ENCODE assay signal across 9 cellular contexts in genomic region chr6:24581084-24581669, GRCh38.
DNase-seq lines count a peak whose midpoint lies in the region; ATAC-seq, FAIRE-seq and TF ChIP-seq lines count a peak whose summit lies in the region.
"Had no signal": no experiment of that assay in that cellular context is flagged by ENCODE, and none has a peak within 500 bp of the region (broad histone marks: within the 10 kb centered on the region; RNA-seq: fewer than 3 reads in every experiment).

No MANE protein-coding gene starts in this region.

- ATAC-seq in HG03103 (IDR thresholded peaks at IDR 0.05; ENCODE audit: low read depth, unreplicated experiment) (peak; percentile 74), HepG2 (peak; percentile 97)

- peak; percentile 94 for TF ChIP-seq CTCF in HepG2 (CRISPR knock-in tag; IDR thresholded peaks at IDR 0.05)

- H2AFZ ChIP-seq in HepG2 (ENCODE audit: low read length): no peak overlapping the region

- no peak for TF ChIP-seq POLR2A in HepG2 (IDR thresholded peaks at IDR 0.05; ENCODE audit: insufficient read depth in 1 of 2, low read depth in 2 of 2, low read length in 2 of 2)

- DNase-seq in DMS153 treated with DMSO at 0.1 percent for 48 hours (lab: John Stamatoyannopoulos, UW; ENCODE audit: unreplicated experiment): peak; percentile 22
- no peak for DNase-seq in DMS153 (lab: John Stamatoyannopoulos, UW)
- DNase-seq in NCI-H345 (lab: John Stamatoyannopoulos, UW): peak; percentile 69
- DNase-seq in activated CD4-positive, alpha-beta T cell treated with anti-CD3 and anti-CD28 coated beads for 1 hour: peak; percentile 68
- peak; percentile 62 for DNase-seq in cerebellum (ENCODE audit: low spot score)
- peak; percentile 76 for DNase-seq in HepG2 (ENCODE audit: low spot score)
- DNase-seq in stimulated activated CD4-positive, alpha-beta T cell treated with anti-CD3 and anti-CD28 coated beads, Interleukin-4, amount 100 ng/mL, for 48 hours (ENCODE audit: low read depth in 2 of 2): peak; percentile 74

- H3K79me2 ChIP-seq in HepG2 (ENCODE audit: insufficient read depth, low read length): no peaks in the 10 kb centered on the region

- intact Hi-C loops in HepG2 (cut with micrococcal nuclease; ENCODE audit: unreplicated experiment): loop anchor here (1.0 to 5.0 kb wide), 4 partner anchors 66 to 437 kb away; partner anchors contain the start of gene KIAA0319

- peaks cover 0 to 22% of the 10 kb centered on the region in 2 experiments; a peak in 4 of 5 replicates for H3K27me3 ChIP-seq in HepG2 (ENCODE audit: control insufficient read depth in 1 of 2, insufficient read depth in 2 of 2, low read length in 2 of 2)

- no peak overlapping the region for H3K4me3 ChIP-seq in HepG2 (replicated peaks in 1 of 3; ENCODE audit: insufficient read depth in 1 of 3, low read depth in 2 of 3, low read length in 3 of 3)

- in situ Hi-C loops in HepG2 (cut with HindIII; ENCODE audit: extremely low pct_ligation_motif_present, low pct_unique_long_range_greater_than_20kb): loop anchor here (5.0 to 25.0 kb wide), 3 partner anchors 116 to 481 kb away; no protein-coding TSS in a partner anchor

- TF ChIP-seq EP300 in HepG2 (IDR thresholded peaks at IDR 0.05; ENCODE audit: low read depth in 2 of 2, low read length in 2 of 2) (no peak), HepG2 (CRISPR knock-in tag; IDR thresholded peaks at IDR 0.05; ENCODE audit: borderline replicate concordance) (no peak)

- WGBS in HepG2 (ENCODE audit: low lambda C conversion rate): 34% methylated on average over 6 of the region's 7 CpGs

- peaks cover 10% of the 10 kb centered on the region for H3K4me1 ChIP-seq in HepG2 (ENCODE audit: insufficient read depth, low read length)

- CTCF ChIA-PET in HepG2 (lab: Yijun Ruan, JAX; ENCODE audit: low intra/inter-chr PET ratio, low total read pairs): interaction anchor here (1.2 to 5.7 kb wide), 4 partner anchors 112 to 490 kb away, joined by 3 to 105 read pairs (median 4); no protein-coding TSS in a partner anchor

- no peak overlapping the region for H3K4me2 ChIP-seq in HepG2 (ENCODE audit: low read depth, low read length)

- H3K9me3 ChIP-seq in HepG2 (ENCODE audit: low read length): no peaks in the 10 kb centered on the region

- TF ChIP-seq RAD21 in HepG2 (CRISPR knock-in tag; IDR thresholded peaks at IDR 0.05): peak; percentile 78

- no peak overlapping the region for H3K27ac ChIP-seq in HepG2 (ENCODE audit: extremely low read length, insufficient read depth, low read length)

- POLR2A ChIA-PET in HepG2 (lab: Yijun Ruan, JAX): interaction anchor here (1.1 to 1.5 kb wide), 2 partner anchors 86 kb away, joined by 4 to 9 read pairs; partner anchors contain the start of genes ACOT13, ALDH5A1 and TDP2

- H4K20me1 ChIP-seq in HepG2 (ENCODE audit: insufficient read depth, low read length): no peaks in the 10 kb centered on the region

- peak; percentile 87 for FAIRE-seq in HepG2 (lab: Jason Lieb, UNC)
- FAIRE-seq: A204.1 had no signal

- BruUV-seq in HepG2 (replicated peaks; lab: Mats Ljungman, UMichigan): no TSS peak

- no peak overlapping the region for H3K9ac ChIP-seq in HepG2 (ENCODE audit: insufficient read depth, low read depth, low read length)

- H3K36me3 ChIP-seq in HepG2 (replicated peaks in 1 of 2; ENCODE audit: control insufficient read depth in 1 of 2, insufficient read depth in 2 of 2, low read length in 2 of 2): no peaks in the 10 kb centered on the region

TF ChIP-seq in HepG2, 621 proteins besides CTCF, POLR2A, EP300 and RAD21 (continues in another document):
- TF ChIP-seq ZSCAN20 (CRISPR knock-in tag; IDR thresholded peaks at IDR 0.05; ENCODE audit: borderline replicate concordance) (no peak), NFKBIZ (CRISPR knock-in tag; IDR thresholded peaks at IDR 0.05) (0 out of 2 replicates have a peak, but pooled peaks have one; percentile 35), NKX3-1 (CRISPR knock-in tag; IDR thresholded peaks at IDR 0.05) (no peak), GATA4 (IDR thresholded peaks at IDR 0.05; ENCODE audit: borderline replicate concordance, low read depth) (no peak), THRA (CRISPR knock-in tag; IDR thresholded peaks at IDR 0.05; ENCODE audit: borderline replicate concordance) (no peak), MAFG (CRISPR knock-in tag; IDR thresholded peaks at IDR 0.05) (no peak), KLF6 (CRISPR knock-in tag; IDR thresholded peaks at IDR 0.05) (no peak), BORCS8-MEF2B (CRISPR knock-in tag; IDR thresholded peaks at IDR 0.05) (peak; percentile 59; the same call in 1 of the 2 replicates), ZSCAN9 (CRISPR knock-in tag; IDR thresholded peaks at IDR 0.05; ENCODE audit: borderline replicate concordance) (0 out of 2 replicates have a peak, but pooled peaks have one; percentile 53), ZFY (CRISPR knock-in tag; IDR thresholded peaks at IDR 0.05) (peak; percentile 27; the same call in 1 of the 2 replicates), TERF1 (CRISPR knock-in tag; IDR thresholded peaks at IDR 0.05) (no peak), ZNF800 (CRISPR knock-in tag; IDR thresholded peaks at IDR 0.05) (0 out of 2 replicates have a peak, but pooled peaks have one; percentile 26), KDM2A (CRISPR knock-in tag; IDR thresholded peaks at IDR 0.05; ENCODE audit: borderline replicate concordance, low read depth) (peak; percentile 58; the same call in 1 of the 2 replicates), FOXA3 (CRISPR knock-in tag; IDR thresholded peaks at IDR 0.05) (0 out of 2 replicates have a peak, but pooled peaks have one; percentile 9), ZNF547 (CRISPR knock-in tag; IDR thresholded peaks at IDR 0.05) (0 out of 2 replicates have a peak, but pooled peaks have one; percentile 21), CBX2 (IDR thresholded peaks at IDR 0.05; ENCODE audit: low read depth, low read length) (no peak), CBX2 (CRISPR knock-in tag; IDR thresholded peaks at IDR 0.05; ENCODE audit: low read depth) (0 out of 2 replicates have a peak, but pooled peaks have one; percentile 59), ZBTB42 (CRISPR knock-in tag; IDR thresholded peaks at IDR 0.05) (no peak), ZNF124 (CRISPR knock-in tag; IDR thresholded peaks at IDR 0.05) (peak; percentile 52; the same call in 1 of the 2 replicates), ZNF331 (CRISPR knock-in tag; IDR thresholded peaks at IDR 0.05) (peak; percentile 55; the same call in 1 of the 2 replicates), RXRB (CRISPR knock-in tag; IDR thresholded peaks at IDR 0.05; ENCODE audit: borderline replicate concordance) (0 out of 2 replicates have a peak, but pooled peaks have one; percentile 27), ZNF205 (CRISPR knock-in tag; IDR thresholded peaks at IDR 0.05) (peak; percentile 98), IRF2 (CRISPR knock-in tag; IDR thresholded peaks at IDR 0.05) (peak; percentile 60; the same call in 1 of the 2 replicates), ZC3H4 (CRISPR knock-in tag; IDR thresholded peaks at IDR 0.05; ENCODE audit: borderline replicate concordance) (no peak), ZNF619 (CRISPR knock-in tag; IDR thresholded peaks at IDR 0.05) (0 out of 2 replicates have a peak, but pooled peaks have one; percentile 37)
